Comparison of ENCODE assay signal across 22 cellular contexts in the genomic region with DNA sequence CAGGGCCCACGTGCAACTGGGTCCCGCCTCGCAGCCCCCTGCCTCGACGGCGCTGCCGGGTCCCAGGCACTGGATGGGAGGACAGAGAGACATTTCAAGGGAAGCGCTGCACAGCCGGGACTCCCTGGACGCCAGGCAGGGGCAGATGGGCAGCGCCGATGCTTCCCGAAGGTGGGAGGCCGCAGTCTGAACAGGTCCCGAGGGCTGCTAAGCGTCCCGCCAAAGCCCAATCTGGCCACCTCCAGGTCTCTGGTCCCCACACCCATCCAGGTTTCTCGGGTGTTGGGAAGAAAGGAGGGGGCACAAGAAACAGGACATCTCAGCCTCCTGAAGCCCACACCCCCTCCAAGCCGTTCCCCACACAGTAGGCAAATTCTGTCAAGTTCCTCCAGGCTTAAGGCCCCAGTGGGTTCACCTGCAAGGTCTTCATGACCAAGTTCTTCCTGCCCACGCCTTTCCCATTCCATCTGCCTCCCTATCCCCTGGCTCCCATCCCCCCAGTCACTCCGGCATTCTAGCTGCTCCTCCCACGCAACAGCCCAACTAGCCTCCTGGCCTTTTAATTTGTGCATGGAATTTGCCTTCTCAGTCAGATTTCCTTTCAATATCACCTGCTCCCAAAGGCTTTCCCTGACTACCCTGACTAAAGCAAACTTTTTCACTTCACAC. TPM values are rescaled to one million over a fixed set of nuclear protein-coding genes. Genes with fewer than 3 reads are reported as not detected.
DNase-seq lines count a peak whose midpoint lies in the region; ATAC-seq, FAIRE-seq and TF ChIP-seq lines count a peak whose summit lies in the region.
"Had no signal": no experiment of that assay in that cellular context is flagged by ENCODE, and none has a peak within 500 bp of the region (broad histone marks: within the 10 kb centered on the region; RNA-seq: fewer than 3 reads in every experiment).

No MANE protein-coding gene starts in this region.

- no peak overlapping the region for H3K4me3 Mint-ChIP-seq in MCF 10A (ENCODE audit: unreplicated experiment)
- H3K4me3 Mint-ChIP-seq: activated CD4-positive, alpha-beta T cell treated with anti-CD3 and anti-CD28 coated beads, Interleukin-2, amount 10 ng/mL, durations not matched to agents 24 days and 14 days; activated naive CD8-positive, alpha-beta T cell; CD8-positive, alpha-beta memory T cell; natural killer cell had no signal

- no peak overlapping the region for H3K4me3 ChIP-seq in breast epithelium
- H3K4me3 ChIP-seq in H1 (ENCODE audit: extremely low read depth in 1 of 4, insufficient read depth in 2 of 4, low read depth in 3 of 4, low read length in 4 of 4), result peak overlapping the region in 2 of 4 experiments; percentile 21 to 52; a peak in 5 of 8 replicates
- no peak overlapping the region for H3K4me3 ChIP-seq in body of pancreas
- H3K4me3 ChIP-seq: SK-N-MC, vagina had no signal

- peaks cover 11% of the 10 kb centered on the region for H3K23me2 ChIP-seq in H1 (ENCODE audit: low read depth, low read length)

- ATAC-seq in left lobe of liver (peak; percentile 46), body of pancreas (no peak)
- ATAC-seq: natural killer cell had no signal

- no peak overlapping the region for H3K14ac ChIP-seq in H1 (ENCODE audit: insufficient read length)

- FAIRE-seq in H1 (lab: Jason Lieb, UNC), result no peak
- no peak for FAIRE-seq in urothelium cell line (lab: Jason Lieb, UNC)
- FAIRE-seq: G401.6, TTC549 had no signal

- H3K9ac ChIP-seq in H1 (replicated peaks in 1 of 4; ENCODE audit: extremely low read depth in 1 of 4, low read depth in 3 of 4, low read length in 3 of 4), result no peak overlapping the region

- no peaks in the 10 kb centered on the region for H3K36me3 ChIP-seq in breast epithelium
- no peaks in the 10 kb centered on the region for H3K36me3 ChIP-seq in H1 (ENCODE audit: control insufficient read depth in 2 of 4, insufficient read depth in 4 of 4, low read length in 3 of 4)
- no peaks in the 10 kb centered on the region for H3K36me3 ChIP-seq in body of pancreas (replicated peaks in 1 of 2; ENCODE audit: insufficient read depth in 1 of 2, low read depth in 2 of 2)
- H3K36me3 ChIP-seq: vagina had no signal

- no peak overlapping the region for H3K4ac ChIP-seq in H1 (replicated peaks; ENCODE audit: insufficient read length, low read depth, low read length)

- H3K9me3 ChIP-seq in breast epithelium, result no peaks in the 10 kb centered on the region
- no peaks in the 10 kb centered on the region for H3K9me3 ChIP-seq in H1 (ENCODE audit: insufficient read depth in 2 of 2, low read depth in 1 of 2, low read length in 1 of 2)
- no peaks in the 10 kb centered on the region for H3K9me3 ChIP-seq in body of pancreas
- H3K9me3 ChIP-seq: vagina had no signal

- no peaks in the 10 kb centered on the region for H3K9me3 Mint-ChIP-seq in MCF 10A (ENCODE audit: unreplicated experiment)
- H3K9me3 Mint-ChIP-seq: natural killer cell had no signal

- no peak for TF ChIP-seq RAD21 in H1 (IDR thresholded peaks at IDR 0.05 in 1 of 2, conservative IDR thresholded peaks at IDR 0.05 in 1 of 2; ENCODE audit: low read depth in 2 of 2, low read length in 2 of 2)

- H3K4me1 ChIP-seq in breast epithelium, result no peaks in the 10 kb centered on the region
- peaks cover 0 to 18% (median 10%) of the 10 kb centered on the region in 4 experiments; a peak in 6 of 7 replicates for H3K4me1 ChIP-seq in H1 (replicated peaks in 1 of 4; ENCODE audit: control insufficient read depth in 3 of 4, insufficient read depth in 4 of 4, low read length in 3 of 4)
- peaks cover 8% of the 10 kb centered on the region for H3K4me1 ChIP-seq in body of pancreas

- peaks cover 0 to 20% of the 10 kb centered on the region in 2 donors for H3K27me3 ChIP-seq in breast epithelium
- H3K27me3 ChIP-seq in H1 (replicated peaks in 1 of 4; ENCODE audit: control insufficient read depth in 3 of 4, extremely low read depth in 1 of 4, insufficient read depth in 3 of 4, low read length in 3 of 4), result peaks cover 41 to 71% (median 64%) of the 10 kb centered on the region in 4 experiments
- H3K27me3 ChIP-seq in body of pancreas, result peaks cover 0 to 9% of the 10 kb centered on the region in 2 donors
- H3K27me3 ChIP-seq: vagina had no signal

- no peaks in the 10 kb centered on the region for H3K4me1 Mint-ChIP-seq in MCF 10A (ENCODE audit: insufficient read depth, unreplicated experiment)

- no peak for TF ChIP-seq EP300 in H1 (IDR thresholded peaks at IDR 0.05; ENCODE audit: borderline replicate concordance in 1 of 2, low read depth in 2 of 2, low read length in 2 of 2)

- H4K20me1 ChIP-seq in H1 (replicated peaks in 1 of 2; ENCODE audit: control insufficient read depth in 1 of 2, insufficient read depth in 2 of 2, low read length in 2 of 2), result peaks cover 0 to 2% of the 10 kb centered on the region in 2 experiments

- no TSS peak for BruUV-seq in MCF 10A (replicated peaks; lab: Mats Ljungman, UMichigan)

- peak overlapping the region; percentile 78 to 79 for H3K4me2 ChIP-seq in H1 (ENCODE audit: insufficient read depth in 1 of 2, low read depth in 2 of 2, low read length in 2 of 2)

- no peak overlapping the region for H2AK5ac ChIP-seq in H1 (ENCODE audit: low read depth, low read length)

- intact Hi-C loops in MCF 10A (cut with micrococcal nuclease) (no loop called here), breast epithelium (cut with DNase I; ENCODE audit: low total_unique reads) (no loop called here), body of pancreas (cut with DNase I) (no loop called here)

- H4K8ac ChIP-seq in H1 (ENCODE audit: extremely low read depth, insufficient read depth, low read length), result no peak overlapping the region; the same call in 1 of the 2 replicates

- H3K56ac ChIP-seq in H1 (replicated peaks; ENCODE audit: insufficient read length, low read depth, low read length), result no peak overlapping the region

- H2BK5ac ChIP-seq in H1 (ENCODE audit: low read depth, low read length), result no peak overlapping the region

- no peak overlapping the region for H2BK12ac ChIP-seq in H1 (ENCODE audit: low read depth, low read length)

- no peak overlapping the region for H4K91ac ChIP-seq in H1 (replicated peaks; ENCODE audit: insufficient read length, low read length)

- H3K18ac ChIP-seq in H1 (ENCODE audit: extremely low read depth, low read length), result no peak overlapping the region; the same call in 1 of the 2 replicates

- no peak overlapping the region for H3K23ac ChIP-seq in H1 (ENCODE audit: insufficient read length)

- H3K27ac ChIP-seq in breast epithelium (no peak overlapping the region), H1 (ENCODE audit: low read depth, low read length) (no peak overlapping the region), body of pancreas (no peak overlapping the region)
- H3K27ac ChIP-seq: SK-N-MC had no signal

- H3K27me3 Mint-ChIP-seq in MCF 10A (ENCODE audit: insufficient read depth, unreplicated experiment), result peaks cover 35% of the 10 kb centered on the region

- H2BK20ac ChIP-seq in H1 (ENCODE audit: low read length), result no peak overlapping the region

- no peak overlapping the region for H4K5ac ChIP-seq in H1 (ENCODE audit: insufficient read length, low read depth, low read length)

- no peak for TF ChIP-seq CTCF in MCF 10A (IDR thresholded peaks at IDR 0.05; ENCODE audit: unreplicated experiment)
- TF ChIP-seq CTCF in breast epithelium (IDR thresholded peaks at IDR 0.05), result no peak
- TF ChIP-seq CTCF in H1 (IDR thresholded peaks at IDR 0.05; ENCODE audit: control extremely low read depth in 1 of 3, insufficient read depth in 1 of 3, low read depth in 1 of 3, low read length in 3 of 3), result no peak
- TF ChIP-seq CTCF in GM20000 (IDR thresholded peaks at IDR 0.05; ENCODE audit: extremely low read depth, missing control alignments), result no peak
- TF ChIP-seq CTCF in body of pancreas (IDR thresholded peaks at IDR 0.05), result no peak

- DNase-seq in MCF 10A (ENCODE audit: unreplicated experiment) (peak; percentile 37), breast epithelium (ENCODE audit: low spot score in 2 of 2) (no peak), H1 (ENCODE audit: low read depth in 1 of 2, low spot score in 2 of 2) (peak in 1 of 2 experiments; percentile 61), left lobe of liver (ENCODE audit: low spot score) (no peak), urothelium cell line (ENCODE audit: low spot score) (peak; percentile 35), GM20000 (ENCODE audit: low spot score) (no peak), erythroblast (lab: John Stamatoyannopoulos, UW) (no peak), body of pancreas (no peak)
- DNase-seq: activated CD4-positive, alpha-beta T cell treated with anti-CD3 and anti-CD28 coated beads, Interleukin-2, amount 10 ng/mL, durations not matched to agents 24 days and 14 days; activated T-cell treated with anti-CD3 and anti-CD28 coated beads, Interleukin-2, amount 50 U/mL, for 1 hour; Karpas-422; mammary epithelial cell; natural killer cell; NCI-H2171; retina had no signal

- POLR2A ChIA-PET in MCF 10A (lab: Yijun Ruan, JAX), result interaction anchor here (0.6 kb wide), 1 partner anchor 74 kb away, joined by 3 read pairs; no protein-coding TSS in a partner anchor
- POLR2A ChIA-PET in H1 (lab: Charles Lee; ENCODE audit: partially characterized antibody), result interaction anchor here (1.4 kb wide), 1 partner anchor 50 kb away, joined by 4 read pairs; no protein-coding TSS in a partner anchor

- 32% methylated on average over 22 of the region's 22 CpGs; no CpG with 5 or more reads in 1 of the 2 experiments for WGBS in H1 (ENCODE audit: extremely low coverage in 1 of 2, insufficient coverage in 1 of 2, insufficient read length in 1 of 2, insufficient replicate concordance in 2 of 2, low coverage in 1 of 2, low lambda C conversion rate in 2 of 2, missing lambda C conversion rate in 1 of 2), 2 experiments
- 16 to 33% methylated on average over 8 to 13 of the region's 22 CpGs for WGBS in body of pancreas, 2 donors

- H2BK15ac ChIP-seq in H1 (ENCODE audit: low read length), result no peak overlapping the region

- CTCF ChIA-PET in MCF 10A (lab: Yijun Ruan, JAX) (no interaction called here), H1 (lab: Charles Lee; ENCODE audit: partially characterized antibody) (interaction anchor here (0.6 to 2.0 kb wide), 3 partner anchors 21 to 49 kb away, joined by 3 to 8 read pairs (median 3); no protein-coding TSS in a partner anchor)

- no peaks in the 10 kb centered on the region for H3K36me3 Mint-ChIP-seq in MCF 10A (ENCODE audit: insufficient read depth, unreplicated experiment)

- no peaks in the 10 kb centered on the region for H3K79me1 ChIP-seq in H1 (ENCODE audit: low read depth, low read length)

- no peak overlapping the region for H2BK120ac ChIP-seq in H1 (replicated peaks; ENCODE audit: low read depth, low read length)

- no peaks in the 10 kb centered on the region for H3K79me2 ChIP-seq in H1 (ENCODE audit: control insufficient read depth in 1 of 2, insufficient read depth in 2 of 2, low read length in 2 of 2)

- TF ChIP-seq POLR2A in breast epithelium (IDR thresholded peaks at IDR 0.05) (no peak), H1 (IDR thresholded peaks at IDR 0.05; ENCODE audit: control extremely low read depth in 1 of 2, low read depth in 2 of 2, low read length in 2 of 2) (no peak), erythroblast (IDR thresholded peaks at IDR 0.05; ENCODE audit: low read length) (no peak), body of pancreas (IDR thresholded peaks at IDR 0.05) (no peak)

- H3K27ac Mint-ChIP-seq in MCF 10A (ENCODE audit: low read depth, unreplicated experiment), result no peak overlapping the region
- H3K27ac Mint-ChIP-seq: activated CD4-positive, alpha-beta T cell treated with anti-CD3 and anti-CD28 coated beads, Interleukin-2, amount 10 ng/mL, durations not matched to agents 24 days and 14 days; activated naive CD8-positive, alpha-beta T cell; CD8-positive, alpha-beta memory T cell; natural killer cell had no signal

- peak overlapping the region; percentile 16; the same call in 1 of the 2 replicates for H2AFZ ChIP-seq in H1 (ENCODE audit: low read length)

RNA-seq across cellular contexts. Expression of a gene that starts 5.4 kb away (rescaled TPM):
- total RNA-seq in MCF 10A (2022), result not detected in 2 replicates
- 10 to 100 TPM; 23.1 to 45.4 (median 28.5) TPM for total RNA-seq in breast epithelium
- total RNA-seq in H1 (2021; fragmentation: NEBNext Ultra II Directional; extraction: Animal tissue kit (Norgen Biotek cat#: 25700)), result 28.8 and 31.3 TPM in 2 replicates
- polyA plus RNA-seq in H1 (2011; rRNA removed), result 81.9 and 90.9 TPM in 2 replicates
- 59.0 TPM for polyA plus RNA-seq in H1 (2011; cell fraction: cytosol; rRNA removed)
- polyA plus RNA-seq in H1 (2011; cell fraction: nucleus; rRNA removed), result 231 TPM
- 37.0 to 65.6 TPM (median 56.2 TPM) in 4 replicates for polyA plus RNA-seq in H1 (2012, experiment 1 of 2)
- 42.0 TPM for polyA plus RNA-seq in H1 (2012, experiment 2 of 2)
- 45.5 TPM for polyA plus RNA-seq in H1 (2013, experiment 1 of 2)
- polyA plus RNA-seq in H1 (2013, experiment 2 of 2), result 41.6 TPM
- polyA minus RNA-seq in H1 (2011; rRNA and poly(A)+ RNA removed), result 26.2 and 29.4 TPM in 2 replicates
- 18.1 TPM for polyA minus RNA-seq in H1 (2011; cell fraction: cytosol; rRNA and poly(A)+ RNA removed)
- polyA minus RNA-seq in H1 (2011; cell fraction: nucleus; rRNA and poly(A)+ RNA removed), result 25.0 TPM
- not detected for total RNA-seq in left lobe of liver
- 1 to 10 TPM; 2.3 to 4.9 TPM for total RNA-seq in body of pancreas
- polyA plus RNA-seq: CD8-positive, alpha-beta memory T cell; mammary epithelial cell had no signal

RNA-seq across cellular contexts. Expression of a gene that starts 9.0 kb away (rescaled TPM):
- total RNA-seq in MCF 10A (2022), result not detected in 2 replicates
- total RNA-seq in breast epithelium, result not detected
- not detected in 2 replicates for total RNA-seq in H1 (2021; fragmentation: NEBNext Ultra II Directional; extraction: Animal tissue kit (Norgen Biotek cat#: 25700))
- not detected in 2 replicates for polyA plus RNA-seq in H1 (2011; rRNA removed)
- polyA plus RNA-seq in H1 (2011; cell fraction: cytosol; rRNA removed), result not detected
- not detected for polyA plus RNA-seq in H1 (2011; cell fraction: nucleus; rRNA removed)
- not detected in 4 replicates for polyA plus RNA-seq in H1 (2012, experiment 1 of 2)
- not detected for polyA plus RNA-seq in H1 (2012, experiment 2 of 2)
- polyA plus RNA-seq in H1 (2013, experiment 1 of 2), result not detected
- polyA plus RNA-seq in H1 (2013, experiment 2 of 2), result not detected
- not detected in 2 replicates for polyA minus RNA-seq in H1 (2011; rRNA and poly(A)+ RNA removed)
- polyA minus RNA-seq in H1 (2011; cell fraction: cytosol; rRNA and poly(A)+ RNA removed), result not detected
- polyA minus RNA-seq in H1 (2011; cell fraction: nucleus; rRNA and poly(A)+ RNA removed), result not detected
- total RNA-seq in left lobe of liver, result not detected
- total RNA-seq in body of pancreas, result not detected
- total RNA-seq: activated CD4-positive, alpha-beta T cell treated with anti-CD3 and anti-CD28 coated beads, Interleukin-2, amount 10 ng/mL, durations not matched to agents 24 days and 14 days; CD8-positive, alpha-beta memory T cell; fibroblast of villous mesenchyme; mammary epithelial cell; natural killer cell; vagina had no signal
- polyA plus RNA-seq: CD8-positive, alpha-beta memory T cell; mammary epithelial cell had no signal

RNA-seq across cellular contexts. Expression of a gene that starts 10.3 kb away (rescaled TPM):
- total RNA-seq in MCF 10A (2022), result not detected in 2 replicates
- total RNA-seq in breast epithelium, result under 1 TPM in 1 of 3 donors, not detected in 2; under 0.01 TPM
- not detected in 2 replicates for total RNA-seq in H1 (2021; fragmentation: NEBNext Ultra II Directional; extraction: Animal tissue kit (Norgen Biotek cat#: 25700))
- not detected in 2 replicates for polyA plus RNA-seq in H1 (2011; rRNA removed)
- polyA plus RNA-seq in H1 (2011; cell fraction: cytosol; rRNA removed), result not detected
- polyA plus RNA-seq in H1 (2011; cell fraction: nucleus; rRNA removed), result not detected
- polyA plus RNA-seq in H1 (2012, experiment 1 of 2), result not detected in 4 replicates
- polyA plus RNA-seq in H1 (2012, experiment 2 of 2), result not detected
- not detected for polyA plus RNA-seq in H1 (2013, experiment 1 of 2)
- not detected for polyA plus RNA-seq in H1 (2013, experiment 2 of 2)
- not detected in 2 replicates for polyA minus RNA-seq in H1 (2011; rRNA and poly(A)+ RNA removed)
- not detected for polyA minus RNA-seq in H1 (2011; cell fraction: cytosol; rRNA and poly(A)+ RNA removed)
- polyA minus RNA-seq in H1 (2011; cell fraction: nucleus; rRNA and poly(A)+ RNA removed), result not detected
- total RNA-seq in left lobe of liver, result not detected
- total RNA-seq in body of pancreas, result not detected
- total RNA-seq: activated CD4-positive, alpha-beta T cell treated with anti-CD3 and anti-CD28 coated beads, Interleukin-2, amount 10 ng/mL, durations not matched to agents 24 days and 14 days; CD8-positive, alpha-beta memory T cell; mammary epithelial cell; natural killer cell; vagina had no signal
- polyA plus RNA-seq: CD8-positive, alpha-beta memory T cell; mammary epithelial cell had no signal

RNA-seq across cellular contexts. Expression of a gene that starts 34.6 kb away (rescaled TPM):
- total RNA-seq in MCF 10A (2022) (42.1 and 46.4 TPM in 2 replicates), breast epithelium (10 to 100 TPM; 23.4 to 38.0 (median 36.6) TPM), left lobe of liver (21.4 TPM), body of pancreas (10 to 100 TPM; 26.5 to 48.1 TPM)
- total RNA-seq in H1 (2021; fragmentation: NEBNext Ultra II Directional; extraction: Animal tissue kit (Norgen Biotek cat#: 25700)), result 13.4 and 14.6 TPM in 2 replicates
- 18.9 and 30.8 TPM in 2 replicates for polyA plus RNA-seq in H1 (2011; rRNA removed)
- polyA plus RNA-seq in H1 (2011; cell fraction: cytosol; rRNA removed), result 21.9 TPM
- 97.9 TPM for polyA plus RNA-seq in H1 (2011; cell fraction: nucleus; rRNA removed)
- 11.9 to 22.8 TPM (median 19.8 TPM) in 4 replicates for polyA plus RNA-seq in H1 (2012, experiment 1 of 2)
- polyA plus RNA-seq in H1 (2012, experiment 2 of 2), result 11.9 TPM
- 21.5 TPM for polyA plus RNA-seq in H1 (2013, experiment 1 of 2)
- polyA plus RNA-seq in H1 (2013, experiment 2 of 2), result 21.1 TPM
- 2.6 and 3.8 TPM in 2 replicates for polyA minus RNA-seq in H1 (2011; rRNA and poly(A)+ RNA removed)
- 7.5 TPM for polyA minus RNA-seq in H1 (2011; cell fraction: cytosol; rRNA and poly(A)+ RNA removed)
- 9.9 TPM for polyA minus RNA-seq in H1 (2011; cell fraction: nucleus; rRNA and poly(A)+ RNA removed)

RNA-seq across cellular contexts. Expression of a gene that starts 34.7 kb away (rescaled TPM):
- total RNA-seq in MCF 10A (2022) (32.1 and 32.6 TPM in 2 replicates), breast epithelium (10 to 100 TPM; 25.3 to 34.7 (median 33.8) TPM), left lobe of liver (19.3 TPM), body of pancreas (10 to 100 TPM; 21.3 to 25.4 TPM)
- 22.6 and 25.9 TPM in 2 replicates for total RNA-seq in H1 (2021; fragmentation: NEBNext Ultra II Directional; extraction: Animal tissue kit (Norgen Biotek cat#: 25700))
- polyA plus RNA-seq in H1 (2011; rRNA removed), result 23.8 and 26.8 TPM in 2 replicates
- polyA plus RNA-seq in H1 (2011; cell fraction: cytosol; rRNA removed), result 27.6 TPM
- polyA plus RNA-seq in H1 (2011; cell fraction: nucleus; rRNA removed), result 100 TPM
- polyA plus RNA-seq in H1 (2012, experiment 1 of 2), result 23.2 to 34.5 TPM (median 32.4 TPM) in 4 replicates
- 16.8 TPM for polyA plus RNA-seq in H1 (2012, experiment 2 of 2)
- 13.7 TPM for polyA plus RNA-seq in H1 (2013, experiment 1 of 2)
- 12.5 TPM for polyA plus RNA-seq in H1 (2013, experiment 2 of 2)
- polyA minus RNA-seq in H1 (2011; rRNA and poly(A)+ RNA removed), result 25.5 and 26.0 TPM in 2 replicates
- 16.0 TPM for polyA minus RNA-seq in H1 (2011; cell fraction: cytosol; rRNA and poly(A)+ RNA removed)
- 23.4 TPM for polyA minus RNA-seq in H1 (2011; cell fraction: nucleus; rRNA and poly(A)+ RNA removed)

Comparison
In these comparisons a context has a peak if more than half of its experiments do, and no peak if none do; other contexts are left out.
1. DNase-seq: peak in MCF 10A (single experiment) and urothelium cell line (single experiment); none in breast epithelium (0 of 2), left lobe of liver (single experiment), GM20000 (single experiment), erythroblast (0 of 2) and body of pancreas (0 of 4).